Comparison of ENCODE assay signal across 8 cellular contexts in the genomic region with DNA sequence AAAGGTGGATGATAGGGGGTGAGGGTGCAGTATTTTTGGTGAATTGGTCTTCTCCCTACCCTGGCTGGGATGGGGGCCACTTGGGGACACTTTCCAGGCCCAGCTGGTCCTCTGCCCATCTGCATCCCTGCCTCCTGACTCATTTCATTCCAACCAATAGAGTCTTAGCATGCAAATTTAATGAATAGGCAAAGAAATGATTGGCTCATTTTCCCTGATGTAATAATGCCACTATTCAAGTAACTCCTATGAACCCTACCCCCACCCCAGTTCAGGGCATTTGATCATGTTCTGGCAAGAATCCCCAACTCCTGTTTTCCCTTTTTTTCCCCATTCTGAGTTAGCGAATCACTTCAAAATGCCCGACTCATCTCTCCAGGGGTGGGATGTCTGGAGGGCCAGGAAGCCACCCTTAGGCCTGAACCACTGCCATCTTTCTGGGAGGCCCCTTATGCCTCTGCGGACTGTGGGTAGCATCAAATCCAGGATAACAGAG. TPM values are rescaled to one million over a fixed set of nuclear protein-coding genes. Genes with fewer than 3 reads are reported as not detected.
A peak's percentile ranks its signal among the peaks of the same experiment; 100 is the strongest.
DNase-seq lines count a peak whose midpoint lies in the region; ATAC-seq, FAIRE-seq and TF ChIP-seq lines count a peak whose summit lies in the region.

No MANE protein-coding gene starts in this region.

- H3K9me3 Mint-ChIP-seq in neural crest cell, result no peaks in the 10 kb centered on the region
- no peaks in the 10 kb centered on the region for H3K9me3 Mint-ChIP-seq in activated CD4-positive, alpha-beta memory T cell treated with anti-CD3 and anti-CD28 coated beads, Interleukin-2, amount 10 ng/mL, durations not matched to agents 7 days and 5 days

- no peak overlapping the region for H4K91ac ChIP-seq in H1 (replicated peaks; ENCODE audit: insufficient read length, low read length)

- TF ChIP-seq EP300 in H1 (IDR thresholded peaks at IDR 0.05; ENCODE audit: borderline replicate concordance in 1 of 2, low read depth in 2 of 2, low read length in 2 of 2), result no peak

- DNase-seq in Caki2 (ENCODE audit: low read depth) (peak; percentile 87), NCI-H2196 treated with DMSO at 0.1 percent for 48 hours (lab: John Stamatoyannopoulos, UW; ENCODE audit: unreplicated experiment) (peak; percentile 79), H1 (ENCODE audit: low read depth in 1 of 2, low spot score in 2 of 2) (no peak), neural crest cell (ENCODE audit: low read depth, low spot score) (no peak), islet precursor cell (no peak)
- no peak for DNase-seq in activated CD4-positive, alpha-beta memory T cell treated with anti-CD3 and anti-CD28 coated beads, Interleukin-2, amount 10 ng/mL, durations not matched to agents 7 days and 5 days

- peak overlapping the region; percentile 15 for H4K5ac ChIP-seq in H1 (ENCODE audit: insufficient read length, low read depth, low read length)

- peaks cover 38% of the 10 kb centered on the region for H3K4me1 Mint-ChIP-seq in neural crest cell
- no peaks in the 10 kb centered on the region for H3K4me1 Mint-ChIP-seq in activated CD4-positive, alpha-beta memory T cell treated with anti-CD3 and anti-CD28 coated beads, Interleukin-2, amount 10 ng/mL, durations not matched to agents 7 days and 5 days

- H3K4me3 ChIP-seq in H1 (ENCODE audit: extremely low read depth in 1 of 4, insufficient read depth in 2 of 4, low read depth in 3 of 4, low read length in 4 of 4), result no peak overlapping the region

- CTCF ChIA-PET in H1 (lab: Charles Lee; ENCODE audit: partially characterized antibody), result interaction anchor here (0.7 to 14.3 kb wide), 26 partner anchors 7 to 152 kb away, joined by 3 to 265 read pairs (median 5); a partner anchor contains a TSS
- CTCF ChIA-PET in activated CD4-positive, alpha-beta memory T cell treated with anti-CD3 and anti-CD28 coated beads, Interleukin-2, amount 10 ng/mL, durations not matched to agents 7 days and 5 days (lab: Charles Lee), result interaction anchor here (0.6 to 2.6 kb wide), 4 partner anchors 9 to 405 kb away, joined by 3 to 18 read pairs (median 8); no protein-coding TSS in a partner anchor

- H3K36me3 ChIP-seq in H1 (ENCODE audit: control insufficient read depth in 2 of 4, insufficient read depth in 4 of 4, low read length in 3 of 4), result no peaks in the 10 kb centered on the region

- H2BK15ac ChIP-seq in H1 (ENCODE audit: low read length), result peak overlapping the region; percentile 84; the same call in 1 of the 2 replicates

- H3K27me3 ChIP-seq in H1 (replicated peaks in 1 of 4; ENCODE audit: control insufficient read depth in 3 of 4, extremely low read depth in 1 of 4, insufficient read depth in 3 of 4, low read length in 3 of 4), result no peaks in the 10 kb centered on the region

- 0 out of 2 replicates have a peak overlapping the region, but pooled peaks have one; percentile 19 for H2AK5ac ChIP-seq in H1 (ENCODE audit: low read depth, low read length)

- peak overlapping the region; percentile 58 for H3K4ac ChIP-seq in H1 (replicated peaks; ENCODE audit: insufficient read length, low read depth, low read length)

- POLR2A ChIA-PET in H1 (lab: Charles Lee; ENCODE audit: partially characterized antibody), result interaction anchor here (0.8 to 14.8 kb wide), 9 partner anchors 10 to 120 kb away, joined by 3 to 160 read pairs (median 5); a partner anchor contains a TSS
- POLR2A ChIA-PET in activated CD4-positive, alpha-beta memory T cell treated with anti-CD3 and anti-CD28 coated beads, Interleukin-2, amount 10 ng/mL, durations not matched to agents 7 days and 5 days (lab: Charles Lee), result no interaction called here

- H3K4me3 Mint-ChIP-seq in neural crest cell, result peak overlapping the region; percentile 24
- H3K4me3 Mint-ChIP-seq in activated CD4-positive, alpha-beta memory T cell treated with anti-CD3 and anti-CD28 coated beads, Interleukin-2, amount 10 ng/mL, durations not matched to agents 7 days and 5 days, result no peak overlapping the region

- peak overlapping the region; percentile 24; the same call in 1 of the 2 replicates for H3K18ac ChIP-seq in H1 (ENCODE audit: extremely low read depth, low read length)

- H3K9me3 ChIP-seq in H1 (ENCODE audit: insufficient read depth in 2 of 2, low read depth in 1 of 2, low read length in 1 of 2), result no peaks in the 10 kb centered on the region

- H3K79me1 ChIP-seq in H1 (ENCODE audit: low read depth, low read length), result no peaks in the 10 kb centered on the region

- H4K8ac ChIP-seq in H1 (ENCODE audit: extremely low read depth, insufficient read depth, low read length), result no peak overlapping the region

- TF ChIP-seq RAD21 in H1 (IDR thresholded peaks at IDR 0.05 in 1 of 2, conservative IDR thresholded peaks at IDR 0.05 in 1 of 2; ENCODE audit: low read depth in 2 of 2, low read length in 2 of 2), result no peak

- in situ Hi-C loops in Caki2 (cut with HindIII; ENCODE audit: low pct_unique_long_range_greater_than_20kb, low sequenced_read_pairs), result no loop called here

- no peak overlapping the region for H3K14ac ChIP-seq in H1 (ENCODE audit: insufficient read length)

- H2BK120ac ChIP-seq in H1 (replicated peaks; ENCODE audit: low read depth, low read length), result peak overlapping the region; percentile 47

- WGBS in H1 (ENCODE audit: extremely low coverage in 1 of 2, insufficient coverage in 1 of 2, insufficient read length in 1 of 2, insufficient replicate concordance in 2 of 2, low coverage in 1 of 2, low lambda C conversion rate in 2 of 2, missing lambda C conversion rate in 1 of 2), 2 experiments, result 69% methylated on average over 3 of the region's 3 CpGs; no CpG with 5 or more reads in 1 of the 2 experiments

- H3K27me3 Mint-ChIP-seq in neural crest cell (ENCODE audit: low read depth), result no peaks in the 10 kb centered on the region
- peaks cover 30% of the 10 kb centered on the region for H3K27me3 Mint-ChIP-seq in activated CD4-positive, alpha-beta memory T cell treated with anti-CD3 and anti-CD28 coated beads, Interleukin-2, amount 10 ng/mL, durations not matched to agents 7 days and 5 days

- no peaks in the 10 kb centered on the region for H4K20me1 ChIP-seq in H1 (replicated peaks in 1 of 2; ENCODE audit: control insufficient read depth in 1 of 2, insufficient read depth in 2 of 2, low read length in 2 of 2)

- peak overlapping the region; percentile 96 for H2BK5ac ChIP-seq in H1 (ENCODE audit: low read depth, low read length)

- peaks cover 20 to 27% (median 23%) of the 10 kb centered on the region in 4 experiments for H3K4me1 ChIP-seq in H1 (replicated peaks in 1 of 4; ENCODE audit: control insufficient read depth in 3 of 4, insufficient read depth in 4 of 4, low read length in 3 of 4)

- 0 out of 3 replicates have a peak, but pooled peaks of 1 of the 2 experiments have one; percentile 20 for TF ChIP-seq POLR2A in H1 (IDR thresholded peaks at IDR 0.05; ENCODE audit: control extremely low read depth in 1 of 2, low read depth in 2 of 2, low read length in 2 of 2)

- H3K4me2 ChIP-seq in H1 (ENCODE audit: insufficient read depth in 1 of 2, low read depth in 2 of 2, low read length in 2 of 2), result no peak overlapping the region; a peak in 2 of 4 replicates

- H3K9ac ChIP-seq in H1 (replicated peaks in 1 of 4; ENCODE audit: extremely low read depth in 1 of 4, low read depth in 3 of 4, low read length in 3 of 4), result peak overlapping the region in 1 of 4 experiments; percentile 25; a peak in 1 of 7 replicates

- no peaks in the 10 kb centered on the region for H3K36me3 Mint-ChIP-seq in neural crest cell (ENCODE audit: low read depth)
- H3K36me3 Mint-ChIP-seq in activated CD4-positive, alpha-beta memory T cell treated with anti-CD3 and anti-CD28 coated beads, Interleukin-2, amount 10 ng/mL, durations not matched to agents 7 days and 5 days (ENCODE audit: low read depth), result no peaks in the 10 kb centered on the region

- no peak overlapping the region for H3K56ac ChIP-seq in H1 (replicated peaks; ENCODE audit: insufficient read length, low read depth, low read length)

- H2AFZ ChIP-seq in H1 (ENCODE audit: low read length), result no peak overlapping the region

- H3K27ac Mint-ChIP-seq in neural crest cell (ENCODE audit: unreplicated experiment), result peak overlapping the region; percentile 81
- H3K27ac Mint-ChIP-seq in activated CD4-positive, alpha-beta memory T cell treated with anti-CD3 and anti-CD28 coated beads, Interleukin-2, amount 10 ng/mL, durations not matched to agents 7 days and 5 days, result no peak overlapping the region

- peaks cover 4% of the 10 kb centered on the region; the same call in 1 of the 2 replicates for H3K23me2 ChIP-seq in H1 (ENCODE audit: low read depth, low read length)

- H3K23ac ChIP-seq in H1 (ENCODE audit: insufficient read length), result no peak overlapping the region

- H3K27ac ChIP-seq in H1 (ENCODE audit: low read depth, low read length), result peak overlapping the region; percentile 68; the same call in 1 of the 2 replicates

- no peaks in the 10 kb centered on the region for H3K79me2 ChIP-seq in H1 (ENCODE audit: control insufficient read depth in 1 of 2, insufficient read depth in 2 of 2, low read length in 2 of 2)

- peak overlapping the region; percentile 95 for H2BK12ac ChIP-seq in H1 (ENCODE audit: low read depth, low read length)

- no peak for TF ChIP-seq CTCF in H1 (IDR thresholded peaks at IDR 0.05; ENCODE audit: control extremely low read depth in 1 of 3, insufficient read depth in 1 of 3, low read depth in 1 of 3, low read length in 3 of 3)
- TF ChIP-seq CTCF in neural crest cell (conservative IDR thresholded peaks at IDR 0.05), result no peak

- H2BK20ac ChIP-seq in H1 (ENCODE audit: low read length), result peak overlapping the region; percentile 55; the same call in 1 of the 2 replicates

- peak; percentile 97 for FAIRE-seq in H1 (lab: Jason Lieb, UNC)

- no peak for ATAC-seq in GM21528 (IDR thresholded peaks at IDR 0.05; ENCODE audit: low FRiP score, unreplicated experiment)
- ATAC-seq in GM19397 (IDR thresholded peaks at IDR 0.05; ENCODE audit: unreplicated experiment), result no peak

TF ChIP-seq in H1, 55 proteins besides CTCF, POLR2A, EP300 and RAD21 (continues in another document):
- 0 out of 2 replicates have a peak, but pooled peaks have one; percentile 16 for TF ChIP-seq SP1 (IDR thresholded peaks at IDR 0.05; ENCODE audit: low read depth, low read length)

RNA-seq across cellular contexts. Expression of a gene that starts 56.7 kb away (rescaled TPM):
- total RNA-seq in Caki2 (2014; rRNA removed; shearing (Covaris generic); ENCODE audit: low replicate concordance), result 27.3 and 41.1 TPM in 2 replicates
- total RNA-seq in H1 (2021; fragmentation: NEBNext Ultra II Directional; extraction: Animal tissue kit (Norgen Biotek cat#: 25700)), result 101 and 106 TPM in 2 replicates
- polyA plus RNA-seq in H1 (2011; rRNA removed), result 102 and 120 TPM in 2 replicates
- polyA plus RNA-seq in H1 (2011; cell fraction: cytosol; rRNA removed), result 88.6 TPM
- 154 TPM for polyA plus RNA-seq in H1 (2011; cell fraction: nucleus; rRNA removed)
- 74.4 to 110 TPM (median 100 TPM) in 4 replicates for polyA plus RNA-seq in H1 (2012, experiment 1 of 2)
- polyA plus RNA-seq in H1 (2012, experiment 2 of 2), result 97.8 TPM
- 130 TPM for polyA plus RNA-seq in H1 (2013, experiment 1 of 2)
- 120 TPM for polyA plus RNA-seq in H1 (2013, experiment 2 of 2)
- polyA minus RNA-seq in H1 (2011; rRNA and poly(A)+ RNA removed), result 292 and 318 TPM in 2 replicates
- 143 TPM for polyA minus RNA-seq in H1 (2011; cell fraction: cytosol; rRNA and poly(A)+ RNA removed)
- 96.9 TPM for polyA minus RNA-seq in H1 (2011; cell fraction: nucleus; rRNA and poly(A)+ RNA removed)
- total RNA-seq in neural crest cell, result 16.2 and 17.3 TPM in 2 replicates
- not detected for total RNA-seq in activated CD4-positive, alpha-beta memory T cell treated with anti-CD3 and anti-CD28 coated beads, Interleukin-2, amount 10 ng/mL, durations not matched to agents 7 days and 5 days

Comparison
In these comparisons a context has a peak if more than half of its experiments do, and no peak if none do; other contexts are left out.
1. DNase-seq: peak in Caki2 (single experiment) and NCI-H2196 treated with DMSO at 0.1 percent for 48 hours (single experiment); none in H1 (0 of 2), neural crest cell (single experiment), activated CD4-positive, alpha-beta memory T cell treated with anti-CD3 and anti-CD28 coated beads, Interleukin-2, amount 10 ng/mL, durations not matched to agents 7 days and 5 days (single experiment) and islet precursor cell (single experiment).
2. RNA of a gene that starts 56.7 kb away (total RNA-seq): 101 to 106 TPM in H1, 27.3 to 41.1 TPM in Caki2 and 16.2 to 17.3 TPM in neural crest cell; not detected in activated CD4-positive, alpha-beta memory T cell treated with anti-CD3 and anti-CD28 coated beads, Interleukin-2, amount 10 ng/mL, durations not matched to agents 7 days and 5 days; every median in the first group is over 10 times any median in the second.